ENCODE assay signal across 8 cellular contexts in genomic region chr4:28686618-28687017, GRCh38.
DNase-seq lines count a peak whose midpoint lies in the region; ATAC-seq, FAIRE-seq and TF ChIP-seq lines count a peak whose summit lies in the region.

No MANE protein-coding gene starts in this region.

- no peak overlapping the region for H3K27ac Mint-ChIP-seq in HFFc6

- no peak for FAIRE-seq in GM12892 (lab: Jason Lieb, UNC)

- peak; percentile 83 for TF ChIP-seq CTCF in HFFc6 (IDR thresholded peaks at IDR 0.05)

- peaks cover 8% of the 10 kb centered on the region for H3K4me1 Mint-ChIP-seq in HFFc6 (ENCODE audit: low read depth)

- no peaks in the 10 kb centered on the region for H3K9me3 Mint-ChIP-seq in HFFc6

- no peak overlapping the region for H3K4me3 Mint-ChIP-seq in HFFc6

- ATAC-seq in HG03095 (IDR thresholded peaks at IDR 0.05; ENCODE audit: unreplicated experiment) (no peak), GM21723 (IDR thresholded peaks at IDR 0.05; ENCODE audit: unreplicated experiment) (no peak)

- DNase-seq in DMS53 (lab: John Stamatoyannopoulos, UW) (peak; percentile 93), HFFc6 (peak; percentile 43), SW480 (ENCODE audit: low spot score) (peak; percentile 9), iPS DF 4.7 (ENCODE audit: extremely low read depth, low spot score) (peak; percentile 36), OCI-M2 (lab: John Stamatoyannopoulos, UW; ENCODE audit: unreplicated experiment) (no peak), GM12892 (ENCODE audit: insufficient read length) (no peak)

- no peaks in the 10 kb centered on the region for H3K27me3 Mint-ChIP-seq in HFFc6 (ENCODE audit: insufficient read depth)

- no peak for TF ChIP-seq POLR2A in GM12892 (IDR thresholded peaks at IDR 0.05; ENCODE audit: low read depth, low read length)

- no peaks in the 10 kb centered on the region for H3K36me3 Mint-ChIP-seq in HFFc6 (ENCODE audit: low read depth)

Comparison
In these comparisons a context has a peak if more than half of its experiments do, and no peak if none do; other contexts are left out.
1. DNase-seq: peak in DMS53 (single experiment), HFFc6 (single experiment), SW480 (single experiment) and iPS DF 4.7 (single experiment); none in OCI-M2 (single experiment) and GM12892 (single experiment).